In genomic region chr11:19763315-19763714, GRCh38 we compare ENCODE assay signal across 26 cellular contexts.
"Had no signal": no experiment of that assay in that cellular context is flagged by ENCODE, and none has a peak within 500 bp of the region (broad histone marks: within the 10 kb centered on the region; RNA-seq: fewer than 3 reads in every experiment).

No MANE protein-coding gene starts in this region.

- H3K27ac ChIP-seq: adrenal gland, cardiac muscle cell, dorsolateral prefrontal cortex, gastrocnemius medialis, testis had no signal

- H3K36me3 Mint-ChIP-seq: activated naive CD8-positive, alpha-beta T cell; stimulated activated naive B cell treated with anti-CD40 and anti-IgM and Interleukin-4, amounts not matched to agents 10 μg/mL and 1 μg/mL and 100 μg/mL, for 72 hours; WTC11 had no signal

- H3K27ac Mint-ChIP-seq: activated CD4-positive, alpha-beta T cell treated with anti-CD3 and anti-CD28 coated beads for 36 hours; activated naive CD8-positive, alpha-beta T cell; activated T-cell treated with anti-CD3 and anti-CD28 coated beads, Interleukin-2, amount 50 U/mL, for 24 hours; activated T-helper 2 cell treated with anti-CD3 and anti-CD28 coated beads, Interferon-gamma antibody, Interleukin-2, Interleukin-4, amounts not matched to agents 10 μg/mL and 5 μg/mL and 100 μg/mL, durations not matched to agents 14 hours and 24 hours and 36 hours; nephron progenitor cell; stimulated activated naive B cell treated with anti-CD40 and anti-IgM and Interleukin-4, amounts not matched to agents 10 μg/mL and 1 μg/mL and 100 μg/mL, for 72 hours; type B pancreatic cell; WTC11 had no signal

- FAIRE-seq: astrocyte, small intestine had no signal

- H3K36me3 ChIP-seq: adrenal gland, cardiac muscle cell, gastrocnemius medialis had no signal

- H3K9me3 ChIP-seq: adrenal gland, esophagus muscularis mucosa, gastrocnemius medialis, testis had no signal

- H3K4me3 Mint-ChIP-seq: activated CD4-positive, alpha-beta T cell treated with anti-CD3 and anti-CD28 coated beads for 36 hours; activated naive CD8-positive, alpha-beta T cell; activated T-cell treated with anti-CD3 and anti-CD28 coated beads, Interleukin-2, amount 50 U/mL, for 24 hours; effector memory CD8-positive, alpha-beta T cell; nephron progenitor cell; stimulated activated naive B cell treated with anti-CD40 and anti-IgM and Interleukin-4, amounts not matched to agents 10 μg/mL and 1 μg/mL and 100 μg/mL, for 72 hours; type B pancreatic cell; WTC11 had no signal

- DNase-seq: activated CD4-positive, alpha-beta T cell treated with anti-CD3 and anti-CD28 coated beads for 36 hours; activated CD4-positive, alpha-beta T cell treated with anti-CD3 and anti-CD28 coated beads, Interleukin-2, amount 50 U/mL, for 4 hours; activated CD8-positive, alpha-beta memory T cell treated with anti-CD3 and anti-CD28 coated beads for 24 hours; activated CD8-positive, alpha-beta memory T cell treated with anti-CD3 and anti-CD28 coated beads, Interleukin-2, amount 50 U/mL, for 4 hours; activated naive CD4-positive, alpha-beta T cell; activated T-cell treated with anti-CD3 and anti-CD28 coated beads, Interleukin-2, amount 50 U/mL, for 24 hours; adrenal gland; dorsolateral prefrontal cortex; effector memory CD8-positive, alpha-beta T cell; gastrocnemius medialis; hippocampal formation; left ventricle myocardium superior; mammary epithelial cell; nephron progenitor cell; small intestine; stimulated activated naive B cell treated with anti-CD40 and anti-IgM and Interleukin-4, amounts not matched to agents 10 μg/mL and 1 μg/mL and 100 μg/mL, for 72 hours; T-helper 9 cell; testis had no signal

- H3K9me3 Mint-ChIP-seq: activated T-cell treated with anti-CD3 and anti-CD28 coated beads, Interleukin-2, amount 50 U/mL, for 24 hours; activated T-helper 2 cell treated with anti-CD3 and anti-CD28 coated beads, Interferon-gamma antibody, Interleukin-2, Interleukin-4, amounts not matched to agents 10 μg/mL and 5 μg/mL and 100 μg/mL, durations not matched to agents 14 hours and 24 hours and 36 hours; effector memory CD8-positive, alpha-beta T cell; nephron progenitor cell; stimulated activated naive B cell treated with anti-CD40 and anti-IgM and Interleukin-4, amounts not matched to agents 10 μg/mL and 1 μg/mL and 100 μg/mL, for 72 hours; type B pancreatic cell had no signal

- H3K27me3 ChIP-seq: adrenal gland, dorsolateral prefrontal cortex, esophagus muscularis mucosa, gastrocnemius medialis, testis had no signal

- H3K4me1 Mint-ChIP-seq: activated CD4-positive, alpha-beta T cell treated with anti-CD3 and anti-CD28 coated beads for 36 hours; stimulated activated naive B cell treated with anti-CD40 and anti-IgM and Interleukin-4, amounts not matched to agents 10 μg/mL and 1 μg/mL and 100 μg/mL, for 72 hours had no signal

- H3K4me1 ChIP-seq: adrenal gland, gastrocnemius medialis, testis had no signal

- ATAC-seq: activated CD4-positive, alpha-beta T cell treated with anti-CD3 and anti-CD28 coated beads for 36 hours; effector memory CD8-positive, alpha-beta T cell; gastrocnemius medialis; left ventricle myocardium superior; sciatic nerve; stimulated activated naive B cell treated with anti-CD40 and anti-IgM and Interleukin-4, amounts not matched to agents 10 μg/mL and 1 μg/mL and 100 μg/mL, for 72 hours; WTC11 had no signal

- H3K4me3 ChIP-seq: adrenal gland, cardiac muscle cell, esophagus muscularis mucosa, gastrocnemius medialis, testis had no signal
